In the genomic region with DNA sequence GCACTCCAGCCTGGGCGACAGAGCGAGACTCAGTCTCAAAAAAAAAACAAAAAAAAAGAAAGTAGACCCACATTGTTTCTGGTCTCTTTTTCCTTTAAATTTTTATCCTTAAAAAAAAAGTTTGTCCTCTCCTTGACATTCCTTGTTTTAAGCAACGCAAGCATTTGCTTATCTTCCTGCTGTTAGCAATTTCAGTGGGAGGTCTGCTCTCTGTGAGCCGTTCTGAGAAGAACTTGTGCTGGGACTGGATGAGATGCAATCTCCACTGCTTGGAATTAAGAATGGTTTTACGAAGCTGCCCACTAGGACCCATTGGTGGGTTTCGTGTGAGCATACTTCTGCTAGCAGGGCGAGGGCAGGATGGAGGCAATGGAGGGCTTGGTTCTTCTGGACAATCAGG, we compare ENCODE assay signal across 23 cellular contexts.
"Had no signal": no experiment of that assay in that cellular context is flagged by ENCODE, and none has a peak within 500 bp of the region (broad histone marks: within the 10 kb centered on the region; RNA-seq: fewer than 3 reads in every experiment).

No MANE protein-coding gene starts in this region.

- H3K9me3 Mint-ChIP-seq: activated B cell treated with CpG ODN at 0.5 μM for 24 hours; activated naive CD4-positive, alpha-beta T cell treated with anti-CD3 and anti-CD28 coated beads, Interleukin-2, amount 50 U/mL, for 24 hours; naive B cell; T-helper 2 cell treated with Interferon-gamma antibody and Interleukin-4, amounts not matched to agents 5 μg/mL and 100 μg/mL, for 36 hours had no signal

- H3K27ac Mint-ChIP-seq: activated B cell treated with CpG ODN at 0.5 μM for 24 hours; activated CD8-positive, alpha-beta T cell treated with anti-CD3 and anti-CD28 coated beads, Interleukin-2, amount 10 ng/mL, durations not matched to agents 7 days and 5 days; activated naive CD4-positive, alpha-beta T cell treated with anti-CD3 and anti-CD28 coated beads, Interleukin-2, amount 50 U/mL, for 24 hours; naive B cell; T-helper 2 cell treated with Interferon-gamma antibody and Interleukin-4, amounts not matched to agents 5 μg/mL and 100 μg/mL, for 36 hours had no signal

- H3K27ac ChIP-seq: gastrocnemius medialis, heart left ventricle, right atrium auricular region had no signal

- ATAC-seq: activated CD8-positive, alpha-beta T cell treated with anti-CD3 and anti-CD28 coated beads, Interleukin-2, amount 10 ng/mL, durations not matched to agents 7 days and 5 days; gastrocnemius medialis; heart left ventricle; left cardiac atrium had no signal

- H3K4me3 ChIP-seq: gastrocnemius medialis, heart left ventricle, lung, right atrium auricular region, upper lobe of left lung had no signal

- H3K4me3 Mint-ChIP-seq: activated B cell treated with CpG ODN at 0.5 μM for 24 hours; activated CD8-positive, alpha-beta T cell treated with anti-CD3 and anti-CD28 coated beads, Interleukin-2, amount 10 ng/mL, durations not matched to agents 7 days and 5 days; activated naive CD4-positive, alpha-beta T cell treated with anti-CD3 and anti-CD28 coated beads, Interleukin-2, amount 50 U/mL, for 24 hours; T-helper 2 cell treated with Interferon-gamma antibody and Interleukin-4, amounts not matched to agents 5 μg/mL and 100 μg/mL, for 36 hours had no signal

- DNase-seq: activated B cell treated with CpG ODN at 0.5 μM for 24 hours; activated CD4-positive, alpha-beta T cell treated with anti-CD3 and anti-CD28 coated beads for 48 hours; activated CD8-positive, alpha-beta memory T cell treated with anti-CD3 and anti-CD28 coated beads, Interleukin-2, amount 50 U/mL, for 4 hours; activated CD8-positive, alpha-beta T cell treated with anti-CD3 and anti-CD28 coated beads, Interleukin-2, amount 10 ng/mL, durations not matched to agents 7 days and 5 days; activated effector memory CD4-positive, alpha-beta T cell treated with anti-CD3 and anti-CD28 coated beads, Interleukin-2, amount 50 U/mL, for 16 hours; activated T-cell treated with anti-CD3 and anti-CD28 coated beads, Interleukin-2, amount 50 U/mL, for 48 hours; amniotic stem cell; central memory CD4-positive, alpha-beta T cell; cortex of kidney; effector CD4-positive, alpha-beta T cell; gastrocnemius medialis; left cardiac atrium; naive B cell; posterior cingulate gyrus; stimulated activated CD4-positive, alpha-beta T cell treated with anti-CD3 and anti-CD28 coated beads, Interleukin-4, amount 100 ng/mL, for 4 hours; stimulated activated CD8-positive, alpha-beta memory T cell treated with anti-CD3 and anti-CD28 coated beads, Interleukin-4, amount 100 ng/mL, for 48 hours; stimulated activated naive CD4-positive, alpha-beta T cell treated with Interleukin-2 at 50 U/mL for 16 hours; upper lobe of left lung had no signal

- H3K9me3 ChIP-seq: gastrocnemius medialis, heart left ventricle, right atrium auricular region, upper lobe of left lung had no signal

- H3K36me3 Mint-ChIP-seq: activated naive CD4-positive, alpha-beta T cell treated with anti-CD3 and anti-CD28 coated beads, Interleukin-2, amount 50 U/mL, for 24 hours had no signal

- H3K27me3 ChIP-seq: right atrium auricular region had no signal

- H3K36me3 ChIP-seq: gastrocnemius medialis, heart left ventricle, right atrium auricular region, upper lobe of left lung had no signal
